Comparison of ENCODE assay signal across 26 cellular contexts in genomic region chr2:241944821-241945220, GRCh38.
A peak's percentile ranks its signal among the peaks of the same experiment; 100 is the strongest.
DNase-seq lines count a peak whose midpoint lies in the region; TF ChIP-seq lines count a peak whose summit lies in the region.
"Had no signal": no experiment of that assay in that cellular context is flagged by ENCODE, and none has a peak within 500 bp of the region (broad histone marks: within the 10 kb centered on the region; RNA-seq: fewer than 3 reads in every experiment).

No MANE protein-coding gene starts in this region.

- no peak overlapping the region for H3K4me3 ChIP-seq in coronary artery
- no peak overlapping the region for H3K4me3 ChIP-seq in osteoblast (ENCODE audit: insufficient read depth, low read length)
- H3K4me3 ChIP-seq: GM23338, HAP-1, MG63, PC-9, SJSA1 had no signal

- H3K9me3 ChIP-seq in osteoblast (ENCODE audit: low read depth, low read length): no peaks in the 10 kb centered on the region
- H3K9me3 ChIP-seq: HAP-1, MG63 had no signal

- peak; percentile 37 for DNase-seq in activated effector memory CD4-positive, alpha-beta T cell treated with anti-CD3 and anti-CD28 coated beads, Interleukin-2, amount 50 U/mL, for 16 hours
- no peak for DNase-seq in activated effector memory CD4-positive, alpha-beta T cell treated with Interleukin-2 at 50 U/mL for 16 hours
- DNase-seq in coronary artery (ENCODE audit: low spot score) (peak; percentile 62), osteoblast (ENCODE audit: insufficient read length, low spot score, missing footprints) (peak; percentile 44), NCI-H1092 treated with DMSO at 0.1 percent for 48 hours (lab: John Stamatoyannopoulos, UW) (no peak), hypothalamus (lab: John Stamatoyannopoulos, UW) (no peak)
- no peak for DNase-seq in stimulated activated CD4-positive, alpha-beta T cell treated with anti-CD3 and anti-CD28 coated beads, Interleukin-2, amount 100 ng/mL, for 48 hours
- DNase-seq: ACHN, BE2C, Calu3, DMS79 treated with DMSO at 0.1 percent for 48 hours, HFFc6, KBM-7, MG63, NCI-H1417, NCI-H1694, NCI-H2029 treated with DMSO at 0.1 percent for 48 hours, NCI-H2227 treated with DMSO at 0.1 percent for 48 hours, NCI-H526 treated with DMSO at 0.1 percent for 48 hours, PC-9, Right ventricle myocardium superior, RPMI8226 had no signal

- H3K27ac ChIP-seq in coronary artery (no peak overlapping the region), osteoblast (ENCODE audit: low read depth, low read length) (no peak overlapping the region)
- H3K27ac ChIP-seq: 22Rv1, PC-9, SJSA1 had no signal

- TF ChIP-seq CTCF in coronary artery (IDR thresholded peaks at IDR 0.05): no peak
- no peak for TF ChIP-seq CTCF in osteoblast (IDR thresholded peaks at IDR 0.05; ENCODE audit: extremely low read depth, low read depth, low read length)

- H3K27me3 ChIP-seq in osteoblast (ENCODE audit: insufficient read depth, low read length): peaks cover 6% of the 10 kb centered on the region
- H3K27me3 ChIP-seq: BE2C, MG63 had no signal

- no peak overlapping the region for H3K4me2 ChIP-seq in osteoblast (ENCODE audit: insufficient read depth, low read length)
- H3K4me2 ChIP-seq: GM23338, PC-9 had no signal

- H3K36me3 ChIP-seq in osteoblast (ENCODE audit: insufficient read depth, low read length): no peaks in the 10 kb centered on the region
- H3K36me3 ChIP-seq: BE2C, HAP-1, MG63, SJSA1 had no signal

- H3K79me2 ChIP-seq in osteoblast (ENCODE audit: insufficient read depth, low read length): no peaks in the 10 kb centered on the region

- H4K20me1 ChIP-seq in osteoblast (ENCODE audit: insufficient read depth, low read length): no peaks in the 10 kb centered on the region

- H2AFZ ChIP-seq in osteoblast (ENCODE audit: low read length): no peak overlapping the region
- H2AFZ ChIP-seq: GM23338, PC-9 had no signal

- no peaks in the 10 kb centered on the region for H3K4me1 ChIP-seq in osteoblast (ENCODE audit: insufficient read depth, low read length)
- H3K4me1 ChIP-seq: BE2C, SJSA1 had no signal

Comparison
In these comparisons a context has a peak if more than half of its experiments do, and no peak if none do; other contexts are left out.
1. DNase-seq: peak in activated effector memory CD4-positive, alpha-beta T cell treated with anti-CD3 and anti-CD28 coated beads, Interleukin-2, amount 50 U/mL, for 16 hours (single experiment), coronary artery (single experiment) and osteoblast (single experiment); none in activated effector memory CD4-positive, alpha-beta T cell treated with Interleukin-2 at 50 U/mL for 16 hours (single experiment), stimulated activated CD4-positive, alpha-beta T cell treated with anti-CD3 and anti-CD28 coated beads, Interleukin-2, amount 100 ng/mL, for 48 hours (0 of 2), NCI-H1092 treated with DMSO at 0.1 percent for 48 hours (single experiment) and hypothalamus (0 of 51).